Comparison of ENCODE assay signal across 1 cellular context in the genomic region with DNA sequence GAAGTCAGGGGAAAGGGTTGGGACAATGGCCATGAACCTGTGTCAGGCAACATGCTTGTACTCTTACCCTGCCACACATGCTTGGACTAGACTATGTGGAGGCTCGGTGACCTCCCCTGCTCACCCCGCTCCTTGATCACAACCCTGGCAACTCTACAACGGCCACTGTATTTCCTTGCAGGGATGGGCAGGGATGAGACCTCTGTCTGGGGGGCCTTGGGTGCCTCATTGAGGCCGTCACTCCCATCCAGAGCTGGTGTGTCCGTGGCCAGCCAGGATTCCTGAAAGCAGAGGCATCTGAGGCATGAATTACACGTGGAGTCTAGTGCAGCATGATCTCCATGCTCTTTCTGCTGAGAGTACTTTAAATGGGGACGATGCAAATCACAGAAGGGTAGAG.
TF ChIP-seq lines count a peak whose summit lies in the region.

No MANE protein-coding gene starts in this region.

TF ChIP-seq in GM12878, 131 proteins besides CTCF, POLR2A, EP300 and RAD21:
- TF ChIP-seq, protein P1, sequence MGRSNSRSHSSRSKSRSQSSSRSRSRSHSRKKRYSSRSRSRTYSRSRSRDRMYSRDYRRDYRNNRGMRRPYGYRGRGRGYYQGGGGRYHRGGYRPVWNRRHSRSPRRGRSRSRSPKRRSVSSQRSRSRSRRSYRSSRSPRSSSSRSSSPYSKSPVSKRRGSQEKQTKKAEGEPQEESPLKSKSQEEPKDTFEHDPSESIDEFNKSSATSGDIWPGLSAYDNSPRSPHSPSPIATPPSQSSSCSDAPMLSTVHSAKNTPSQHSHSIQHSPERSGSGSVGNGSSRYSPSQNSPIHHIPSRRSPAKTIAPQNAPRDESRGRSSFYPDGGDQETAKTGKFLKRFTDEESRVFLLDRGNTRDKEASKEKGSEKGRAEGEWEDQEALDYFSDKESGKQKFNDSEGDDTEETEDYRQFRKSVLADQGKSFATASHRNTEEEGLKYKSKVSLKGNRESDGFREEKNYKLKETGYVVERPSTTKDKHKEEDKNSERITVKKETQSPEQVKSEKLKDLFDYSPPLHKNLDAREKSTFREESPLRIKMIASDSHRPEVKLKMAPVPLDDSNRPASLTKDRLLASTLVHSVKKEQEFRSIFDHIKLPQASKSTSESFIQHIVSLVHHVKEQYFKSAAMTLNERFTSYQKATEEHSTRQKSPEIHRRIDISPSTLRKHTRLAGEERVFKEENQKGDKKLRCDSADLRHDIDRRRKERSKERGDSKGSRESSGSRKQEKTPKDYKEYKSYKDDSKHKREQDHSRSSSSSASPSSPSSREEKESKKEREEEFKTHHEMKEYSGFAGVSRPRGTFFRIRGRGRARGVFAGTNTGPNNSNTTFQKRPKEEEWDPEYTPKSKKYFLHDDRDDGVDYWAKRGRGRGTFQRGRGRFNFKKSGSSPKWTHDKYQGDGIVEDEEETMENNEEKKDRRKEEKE (IDR thresholded peaks at IDR 0.05): no peak
- TF ChIP-seq TARDBP (IDR thresholded peaks at IDR 0.05; ENCODE audit: borderline replicate concordance): no peak
- TF ChIP-seq PAX8 (IDR thresholded peaks at IDR 0.05): no peak
